Comparison of ENCODE assay signal across 26 cellular contexts in the genomic region with DNA sequence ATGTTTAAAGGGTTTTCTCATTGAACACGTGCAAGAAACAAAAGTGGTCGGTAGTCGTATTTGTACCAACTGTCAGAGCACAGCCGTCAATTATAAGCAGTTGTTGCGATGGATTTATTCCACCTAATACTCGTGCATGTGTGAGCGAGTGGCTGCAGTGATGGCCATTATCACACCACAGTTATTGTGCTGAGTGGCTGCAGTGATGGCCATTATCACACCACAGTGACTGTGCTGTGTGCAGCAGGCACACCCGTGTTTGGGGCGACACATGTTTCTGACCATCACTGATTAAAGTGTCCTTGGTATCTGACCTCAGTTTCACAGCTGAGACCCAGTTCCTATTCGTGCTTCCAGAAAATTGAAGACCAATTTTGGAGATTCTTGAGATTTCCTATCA.
"Had no signal": no experiment of that assay in that cellular context is flagged by ENCODE, and none has a peak within 500 bp of the region (broad histone marks: within the 10 kb centered on the region; RNA-seq: fewer than 3 reads in every experiment).

No MANE protein-coding gene starts in this region.

- H3K4me3 Mint-ChIP-seq: naive B cell; natural killer cell treated with Interleukin-12 subunit alpha and Interleukin-12 subunit beta and Interleukin-15 and Interleukin-18, amount 100 ng/mL, for 72 hours; stimulated activated memory B cell treated with anti-CD40 and anti-IgM and Interleukin-4, amounts not matched to agents 10 μg/mL and 1 μg/mL and 100 μg/mL, for 72 hours; stimulated activated naive CD8-positive, alpha-beta T cell treated with anti-CD3 and anti-CD28 coated beads, Interleukin-15, amount 100 ng/mL, for 72 hours; type B pancreatic cell had no signal

- H3K4me1 ChIP-seq: pancreas, prostate gland, uterus had no signal

- ATAC-seq: left colon; left lung; lower lobe of right lung; pancreas; right cardiac atrium; sciatic nerve; stimulated activated memory B cell treated with anti-CD40 and anti-IgM and Interleukin-4, amounts not matched to agents 10 μg/mL and 1 μg/mL and 100 μg/mL, for 72 hours; stimulated activated naive CD8-positive, alpha-beta T cell treated with anti-CD3 and anti-CD28 coated beads, Interleukin-15, amount 100 ng/mL, for 72 hours had no signal

- FAIRE-seq: keratinocyte, pancreas had no signal

- H3K36me3 Mint-ChIP-seq: naive B cell; natural killer cell treated with Interleukin-12 subunit alpha and Interleukin-12 subunit beta and Interleukin-15 and Interleukin-18, amount 100 ng/mL, for 72 hours; stimulated activated memory B cell treated with anti-CD40 and anti-IgM and Interleukin-4, amounts not matched to agents 10 μg/mL and 1 μg/mL and 100 μg/mL, for 72 hours; type B pancreatic cell had no signal

- DNase-seq: hippocampal formation; kidney glomerular epithelial cell; left colon; left lung; lower lobe of right lung; mammary epithelial cell; naive B cell; nucleus accumbens; pancreas; posterior cingulate gyrus; retina; right cardiac atrium; spleen; stimulated activated CD4-positive, alpha-beta T cell treated with anti-CD3 and anti-CD28 coated beads, Interleukin-4, amount 100 ng/mL, for 24 hours; stimulated activated naive CD4-positive, alpha-beta T cell treated with Interleukin-2 at 50 U/mL for 16 hours; stimulated activated naive CD8-positive, alpha-beta T cell treated with anti-CD3 and anti-CD28 coated beads, Interleukin-15, amount 100 ng/mL, for 72 hours; substantia nigra; uterus had no signal

- H3K27ac Mint-ChIP-seq: naive B cell; natural killer cell treated with Interleukin-12 subunit alpha and Interleukin-12 subunit beta and Interleukin-15 and Interleukin-18, amount 100 ng/mL, for 72 hours; stimulated activated memory B cell treated with anti-CD40 and anti-IgM and Interleukin-4, amounts not matched to agents 10 μg/mL and 1 μg/mL and 100 μg/mL, for 72 hours; stimulated activated naive CD8-positive, alpha-beta T cell treated with anti-CD3 and anti-CD28 coated beads, Interleukin-15, amount 100 ng/mL, for 72 hours; type B pancreatic cell had no signal

- H3K9me3 ChIP-seq: left lung, lower lobe of right lung, pancreas, prostate gland, spleen, tibial nerve, uterus had no signal

- H3K4me3 ChIP-seq: left lung, lower lobe of right lung, pancreas, prostate gland, skin epidermis, spleen, tibial nerve, uterus had no signal

- H3K27ac ChIP-seq: left lung, lower lobe of right lung, pancreas, prostate gland, skin epidermis, spleen, tibial nerve, uterus had no signal

- H3K36me3 ChIP-seq: left lung, lower lobe of right lung, pancreas, prostate gland, spleen, tibial nerve, uterus had no signal

- H3K9me3 Mint-ChIP-seq: natural killer cell treated with Interleukin-12 subunit alpha and Interleukin-12 subunit beta and Interleukin-15 and Interleukin-18, amount 100 ng/mL, for 72 hours; stimulated activated memory B cell treated with anti-CD40 and anti-IgM and Interleukin-4, amounts not matched to agents 10 μg/mL and 1 μg/mL and 100 μg/mL, for 72 hours; stimulated activated naive CD8-positive, alpha-beta T cell treated with anti-CD3 and anti-CD28 coated beads, Interleukin-15, amount 100 ng/mL, for 72 hours; type B pancreatic cell had no signal

- H3K27me3 ChIP-seq: pancreas, tibial nerve, uterus had no signal
